ENCODE assay signal across 1 cellular context in the genomic region with DNA sequence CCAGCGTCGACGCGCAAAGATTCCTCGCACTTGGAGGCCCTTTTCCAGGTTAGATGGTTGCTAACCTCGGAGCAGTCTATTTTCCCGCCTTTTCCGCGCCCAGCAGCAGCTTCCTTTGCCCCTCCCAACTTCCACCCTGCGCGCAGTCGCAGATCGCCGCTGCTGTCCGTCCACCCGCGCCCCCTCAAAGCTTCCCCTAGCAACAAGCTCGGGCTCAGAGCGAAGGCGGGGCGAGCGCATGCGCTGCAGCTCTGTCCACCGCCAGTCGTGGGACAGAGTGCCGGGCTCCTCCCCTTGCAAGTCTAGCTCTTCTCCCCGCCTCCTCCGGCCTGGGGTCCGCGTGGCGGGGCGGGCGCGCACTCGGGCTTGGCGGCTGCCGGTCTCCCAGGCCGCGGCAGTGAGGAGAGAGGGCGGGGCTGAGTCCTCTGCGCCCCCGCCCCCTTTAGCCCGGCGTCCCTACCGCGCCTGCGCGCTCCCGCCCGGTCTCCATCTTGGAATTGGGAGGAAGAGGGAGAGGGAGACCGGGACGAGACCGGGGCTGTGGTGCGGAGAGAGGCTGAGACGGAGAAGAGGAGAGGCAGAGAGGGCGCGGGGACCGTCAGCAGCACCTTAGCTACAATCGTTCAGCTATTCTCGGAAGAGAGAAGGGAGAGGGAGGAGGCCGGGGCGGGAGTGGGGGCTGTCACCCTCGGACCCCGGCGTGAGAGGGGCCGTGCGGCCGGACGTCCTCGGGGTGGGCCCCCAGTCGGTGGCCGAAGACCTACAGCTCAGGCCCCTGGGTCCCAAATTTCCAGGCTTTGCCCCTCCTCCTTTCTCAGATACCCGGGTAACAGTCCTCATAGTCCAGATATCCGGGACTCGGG.
TF ChIP-seq lines count a peak whose summit lies in the region.

A gene (plus strand): TSS at position 485 of the 863 bp plus-strand sequence. CDS start 3,905 bp downstream, outside the sequence.

TF ChIP-seq in A549, 52 proteins besides CTCF, POLR2A, EP300 and RAD21 (continued from another document):
- TF ChIP-seq, protein P1, sequence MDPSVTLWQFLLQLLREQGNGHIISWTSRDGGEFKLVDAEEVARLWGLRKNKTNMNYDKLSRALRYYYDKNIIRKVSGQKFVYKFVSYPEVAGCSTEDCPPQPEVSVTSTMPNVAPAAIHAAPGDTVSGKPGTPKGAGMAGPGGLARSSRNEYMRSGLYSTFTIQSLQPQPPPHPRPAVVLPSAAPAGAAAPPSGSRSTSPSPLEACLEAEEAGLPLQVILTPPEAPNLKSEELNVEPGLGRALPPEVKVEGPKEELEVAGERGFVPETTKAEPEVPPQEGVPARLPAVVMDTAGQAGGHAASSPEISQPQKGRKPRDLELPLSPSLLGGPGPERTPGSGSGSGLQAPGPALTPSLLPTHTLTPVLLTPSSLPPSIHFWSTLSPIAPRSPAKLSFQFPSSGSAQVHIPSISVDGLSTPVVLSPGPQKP (IDR thresholded peaks at IDR 0.05; ENCODE audit: low read depth, low read length): no peak
- TF ChIP-seq KDM1A (IDR thresholded peaks at IDR 0.05; ENCODE audit: low read depth): no peak
- TF ChIP-seq, protein P2, sequence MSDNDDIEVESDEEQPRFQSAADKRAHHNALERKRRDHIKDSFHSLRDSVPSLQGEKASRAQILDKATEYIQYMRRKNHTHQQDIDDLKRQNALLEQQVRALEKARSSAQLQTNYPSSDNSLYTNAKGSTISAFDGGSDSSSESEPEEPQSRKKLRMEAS (IDR thresholded peaks at IDR 0.05): peak; percentile 99
- 0 out of 2 replicates have a peak, but pooled peaks have one; percentile 38 for TF ChIP-seq HOXB5 (CRISPR knock-in tag; IDR thresholded peaks at IDR 0.05)
- no peak for TF ChIP-seq CHD4 (IDR thresholded peaks at IDR 0.05; ENCODE audit: borderline replicate concordance)
- TF ChIP-seq ESRRA (IDR thresholded peaks at IDR 0.05; ENCODE audit: borderline replicate concordance, low read length): no peak
- TF ChIP-seq JUN (IDR thresholded peaks at IDR 0.05): peak; percentile 63 to 89; a peak in 3 of 5 replicates
- TF ChIP-seq SMC3 (IDR thresholded peaks at IDR 0.05): 0 out of 3 replicates have a peak, but pooled peaks have one; percentile 15
- peak; percentile 54; the same call in 1 of the 2 replicates for TF ChIP-seq TFCP2L1 (CRISPR knock-in tag; IDR thresholded peaks at IDR 0.05)
- no peak for TF ChIP-seq RCOR1 (IDR thresholded peaks at IDR 0.05; ENCODE audit: low read depth, low read length)
- peak; percentile 86 for TF ChIP-seq MYC (IDR thresholded peaks at IDR 0.05; ENCODE audit: borderline replicate concordance, low read length)
